19 cellular contexts compared by ENCODE assay signal in the genomic region with DNA sequence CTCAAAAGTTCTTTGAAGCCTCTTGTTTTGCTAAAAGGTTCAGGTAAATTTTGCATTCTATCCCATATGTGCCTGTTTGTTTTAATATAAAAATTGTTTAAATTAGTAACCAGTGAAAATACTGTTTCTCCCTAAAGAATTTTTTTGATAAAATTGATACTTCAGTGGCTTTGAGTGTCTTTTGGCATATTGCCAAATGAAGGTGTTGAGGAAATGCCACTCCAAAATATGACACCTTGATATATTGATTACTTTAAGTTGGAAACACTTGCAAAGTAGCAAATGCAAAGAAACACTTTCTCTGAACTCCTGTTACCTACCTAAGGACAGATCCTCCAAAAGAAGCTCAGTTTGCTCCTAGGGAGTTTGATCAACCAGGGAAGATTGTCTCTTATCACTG. TPM values are rescaled to one million over a fixed set of nuclear protein-coding genes. Genes with fewer than 3 reads are reported as not detected.
DNase-seq lines count a peak whose midpoint lies in the region; ATAC-seq and TF ChIP-seq lines count a peak whose summit lies in the region.
"Had no signal": no experiment of that assay in that cellular context is flagged by ENCODE, and none has a peak within 500 bp of the region (broad histone marks: within the 10 kb centered on the region; RNA-seq: fewer than 3 reads in every experiment).

No MANE protein-coding gene starts in this region.

- TF ChIP-seq CTCF in activated CD8-positive, alpha-beta T cell treated with anti-CD3 and anti-CD28 coated beads for 36 hours (IDR thresholded peaks at IDR 0.05), result no peak

- intact Hi-C loops in activated CD8-positive, alpha-beta T cell treated with anti-CD3 and anti-CD28 coated beads for 36 hours (cut with micrococcal nuclease), result no loop called here
- intact Hi-C loops in CD4-positive, alpha-beta memory T cell (cut with micrococcal nuclease), result no loop called here

- POLR2A ChIA-PET in activated CD8-positive, alpha-beta T cell treated with anti-CD3 and anti-CD28 coated beads for 36 hours (lab: Charles Lee), result no interaction called here
- POLR2A ChIA-PET in activated CD8-positive, alpha-beta T cell treated with anti-CD3 and anti-CD28 coated beads, Interleukin-2, amount 10 ng/mL, durations not matched to agents 7 days and 5 days (lab: Charles Lee), result no interaction called here
- POLR2A ChIA-PET in CD4-positive, alpha-beta memory T cell (lab: Charles Lee; ENCODE audit: partially characterized antibody), result interaction anchor here (1.0 to 1.3 kb wide), 3 partner anchors 8 to 52 kb away, joined by 3 to 4 read pairs (median 3); partner anchors contain the start of gene STYX

- no peaks in the 10 kb centered on the region for H3K27me3 Mint-ChIP-seq in activated CD8-positive, alpha-beta T cell treated with anti-CD3 and anti-CD28 coated beads for 36 hours
- no peaks in the 10 kb centered on the region for H3K27me3 Mint-ChIP-seq in activated CD8-positive, alpha-beta T cell treated with anti-CD3 and anti-CD28 coated beads, Interleukin-2, amount 10 ng/mL, durations not matched to agents 7 days and 5 days (ENCODE audit: low read depth)
- no peaks in the 10 kb centered on the region for H3K27me3 Mint-ChIP-seq in CD4-positive, alpha-beta memory T cell

- peaks cover 75% of the 10 kb centered on the region for H3K4me1 Mint-ChIP-seq in activated CD8-positive, alpha-beta T cell treated with anti-CD3 and anti-CD28 coated beads for 36 hours (ENCODE audit: low read depth)
- peaks cover 71% of the 10 kb centered on the region for H3K4me1 Mint-ChIP-seq in activated CD8-positive, alpha-beta T cell treated with anti-CD3 and anti-CD28 coated beads, Interleukin-2, amount 10 ng/mL, durations not matched to agents 7 days and 5 days (ENCODE audit: low read depth)
- H3K4me1 Mint-ChIP-seq in CD4-positive, alpha-beta memory T cell, result peaks cover 52 to 84% (median 72%) of the 10 kb centered on the region in 4 donors

- no peak for DNase-seq in activated CD8-positive, alpha-beta T cell treated with anti-CD3 and anti-CD28 coated beads for 36 hours
- DNase-seq in activated CD8-positive, alpha-beta T cell treated with anti-CD3 and anti-CD28 coated beads, Interleukin-2, amount 10 ng/mL, durations not matched to agents 7 days and 5 days, result no peak
- peak in 1 of 5 donors; percentile 16 for DNase-seq in CD4-positive, alpha-beta memory T cell
- peak; percentile 11 for DNase-seq in OCI-M1 (lab: John Stamatoyannopoulos, UW)
- DNase-seq in erythroblast (lab: John Stamatoyannopoulos, UW), result peak; percentile 37 to 41
- no peak for DNase-seq in NCI-H345 (lab: John Stamatoyannopoulos, UW)
- no peak for DNase-seq in midbrain (lab: John Stamatoyannopoulos, UW)
- DNase-seq: GDM1, NCI-H1048, NCI-H1436 treated with DMSO at 0.1 percent for 48 hours, NCI-H2081 treated with DMSO at 0.1 percent for 48 hours, NCI-H226, NCI-H526, SHP77 treated with DMSO at 0.1 percent for 48 hours had no signal

- H3K27ac Mint-ChIP-seq in activated CD8-positive, alpha-beta T cell treated with anti-CD3 and anti-CD28 coated beads for 36 hours, result peak overlapping the region; percentile 28
- no peak overlapping the region for H3K27ac Mint-ChIP-seq in activated CD8-positive, alpha-beta T cell treated with anti-CD3 and anti-CD28 coated beads, Interleukin-2, amount 10 ng/mL, durations not matched to agents 7 days and 5 days
- peak overlapping the region in 5 of 7 donors; percentile 21 to 79 (median 50) for H3K27ac Mint-ChIP-seq in CD4-positive, alpha-beta memory T cell
- H3K27ac Mint-ChIP-seq: GM23338 had no signal

- peaks cover 2% of the 10 kb centered on the region for H3K9me3 Mint-ChIP-seq in activated CD8-positive, alpha-beta T cell treated with anti-CD3 and anti-CD28 coated beads for 36 hours
- H3K9me3 Mint-ChIP-seq in activated CD8-positive, alpha-beta T cell treated with anti-CD3 and anti-CD28 coated beads, Interleukin-2, amount 10 ng/mL, durations not matched to agents 7 days and 5 days (ENCODE audit: insufficient read depth), result no peaks in the 10 kb centered on the region
- H3K9me3 Mint-ChIP-seq in CD4-positive, alpha-beta memory T cell, result no peaks in the 10 kb centered on the region
- H3K9me3 Mint-ChIP-seq: CD14-positive monocyte, GM23338 had no signal

- H3K4me1 ChIP-seq in CD4-positive, alpha-beta memory T cell (ENCODE audit: insufficient read depth, low read length), result peaks cover 95% of the 10 kb centered on the region

- H3K9me3 ChIP-seq in CD4-positive, alpha-beta memory T cell (ENCODE audit: control insufficient read depth in 1 of 2, low read length in 2 of 2), result no peaks in the 10 kb centered on the region

- H3K27me3 ChIP-seq in CD4-positive, alpha-beta memory T cell (ENCODE audit: insufficient read depth, low read length), result no peaks in the 10 kb centered on the region

- no peak overlapping the region for H3K27ac ChIP-seq in CD4-positive, alpha-beta memory T cell (ENCODE audit: low read depth, low read length)
- H3K27ac ChIP-seq: KMS-11 had no signal

- ATAC-seq in activated CD8-positive, alpha-beta T cell treated with anti-CD3 and anti-CD28 coated beads for 36 hours, result no peak
- ATAC-seq in activated CD8-positive, alpha-beta T cell treated with anti-CD3 and anti-CD28 coated beads, Interleukin-2, amount 10 ng/mL, durations not matched to agents 7 days and 5 days, result no peak
- no peak for ATAC-seq in HG02885 (IDR thresholded peaks at IDR 0.05; ENCODE audit: poor library complexity, unreplicated experiment)
- ATAC-seq: GM23338, HCT116 had no signal

- no peak overlapping the region for H3K4me3 ChIP-seq in CD4-positive, alpha-beta memory T cell (ENCODE audit: low read length in 2 of 2)
- H3K4me3 ChIP-seq: GM23338 had no signal

- H3K36me3 Mint-ChIP-seq in activated CD8-positive, alpha-beta T cell treated with anti-CD3 and anti-CD28 coated beads for 36 hours (ENCODE audit: low read depth), result peaks cover 23% of the 10 kb centered on the region
- H3K36me3 Mint-ChIP-seq in activated CD8-positive, alpha-beta T cell treated with anti-CD3 and anti-CD28 coated beads, Interleukin-2, amount 10 ng/mL, durations not matched to agents 7 days and 5 days (ENCODE audit: low read depth), result peaks cover 44% of the 10 kb centered on the region
- H3K36me3 Mint-ChIP-seq in CD4-positive, alpha-beta memory T cell, result peaks cover 32 to 36% of the 10 kb centered on the region in 2 donors

- no peak overlapping the region for H3K4me3 Mint-ChIP-seq in activated CD8-positive, alpha-beta T cell treated with anti-CD3 and anti-CD28 coated beads for 36 hours
- no peak overlapping the region for H3K4me3 Mint-ChIP-seq in activated CD8-positive, alpha-beta T cell treated with anti-CD3 and anti-CD28 coated beads, Interleukin-2, amount 10 ng/mL, durations not matched to agents 7 days and 5 days
- H3K4me3 Mint-ChIP-seq in CD4-positive, alpha-beta memory T cell, result peak overlapping the region in 5 of 8 donors; percentile 38 to 75 (median 57)
- H3K4me3 Mint-ChIP-seq: CD14-positive monocyte, GM23338 had no signal

- CTCF ChIA-PET in activated CD8-positive, alpha-beta T cell treated with anti-CD3 and anti-CD28 coated beads for 36 hours (lab: Charles Lee), result no interaction called here
- CTCF ChIA-PET in activated CD8-positive, alpha-beta T cell treated with anti-CD3 and anti-CD28 coated beads, Interleukin-2, amount 10 ng/mL, durations not matched to agents 7 days and 5 days (lab: Charles Lee), result no interaction called here
- CTCF ChIA-PET in CD4-positive, alpha-beta memory T cell (lab: Charles Lee; ENCODE audit: partially characterized antibody), result interaction anchor here (1.0 kb wide), 2 partner anchors 10 to 17 kb away, joined by 3 read pairs; no protein-coding TSS in a partner anchor

- H3K36me3 ChIP-seq in CD4-positive, alpha-beta memory T cell (ENCODE audit: insufficient read depth, low read length), result no peaks in the 10 kb centered on the region

- no peak for TF ChIP-seq POLR2A in erythroblast (IDR thresholded peaks at IDR 0.05; ENCODE audit: low read length)

RNA-seq across cellular contexts. Expression of gene STYX, which starts 8.4 kb away (rescaled TPM):
- 10 to 100 TPM; 13.0 to 13.2 TPM for total RNA-seq in activated CD8-positive, alpha-beta T cell treated with anti-CD3 and anti-CD28 coated beads for 36 hours
- total RNA-seq in activated CD8-positive, alpha-beta T cell treated with anti-CD3 and anti-CD28 coated beads, Interleukin-2, amount 10 ng/mL, durations not matched to agents 7 days and 5 days, result 10 to 100 TPM; 19.9 to 21.9 TPM
- total RNA-seq in CD4-positive, alpha-beta memory T cell, result 10 to 100 TPM; 47.1 to 47.3 TPM
- 10 to 100 TPM; 25.0 to 50.0 TPM for polyA plus RNA-seq in CD4-positive, alpha-beta memory T cell

RNA-seq across cellular contexts. Expression of gene PSMC6, which starts 31.4 kb away (rescaled TPM):
- total RNA-seq in activated CD8-positive, alpha-beta T cell treated with anti-CD3 and anti-CD28 coated beads for 36 hours, result 100 to 1,000 TPM; 104 to 105 TPM
- 10 to 100 TPM; 85.3 to 88.2 TPM for total RNA-seq in activated CD8-positive, alpha-beta T cell treated with anti-CD3 and anti-CD28 coated beads, Interleukin-2, amount 10 ng/mL, durations not matched to agents 7 days and 5 days
- 10 to 100 TPM; 85.7 to 86.0 TPM for total RNA-seq in CD4-positive, alpha-beta memory T cell
- polyA plus RNA-seq in CD4-positive, alpha-beta memory T cell, result 10 to 100 TPM; 47.5 to 68.7 TPM

RNA-seq across cellular contexts. Expression of gene ERO1A, which starts 43.1 kb away (rescaled TPM):
- total RNA-seq in activated CD8-positive, alpha-beta T cell treated with anti-CD3 and anti-CD28 coated beads for 36 hours, result 100 to 1,000 TPM; 187 to 202 TPM
- 100 to 1,000 TPM; 198 to 200 TPM for total RNA-seq in activated CD8-positive, alpha-beta T cell treated with anti-CD3 and anti-CD28 coated beads, Interleukin-2, amount 10 ng/mL, durations not matched to agents 7 days and 5 days
- total RNA-seq in CD4-positive, alpha-beta memory T cell, result 10 to 100 TPM; 93.8 to 98.3 TPM
- 10 to 100 TPM; 65.5 to 75.2 TPM for polyA plus RNA-seq in CD4-positive, alpha-beta memory T cell

RNA-seq across cellular contexts. Expression of gene GNPNAT1, which starts 53.0 kb away (rescaled TPM):
- total RNA-seq in activated CD8-positive, alpha-beta T cell treated with anti-CD3 and anti-CD28 coated beads for 36 hours, result 10 to 100 TPM; 30.2 to 33.1 TPM
- total RNA-seq in activated CD8-positive, alpha-beta T cell treated with anti-CD3 and anti-CD28 coated beads, Interleukin-2, amount 10 ng/mL, durations not matched to agents 7 days and 5 days, result 10 to 100 TPM; 14.9 to 16.3 TPM
- 10 to 100 TPM; 10.0 to 15.2 TPM for total RNA-seq in CD4-positive, alpha-beta memory T cell
- 10 to 100 TPM; 10.0 to 16.2 TPM for polyA plus RNA-seq in CD4-positive, alpha-beta memory T cell

Comparison
In these comparisons a context has a peak if more than half of its experiments do, and no peak if none do; other contexts are left out.
1. DNase-seq: peak in OCI-M1 (single experiment) and erythroblast (2 of 2); none in activated CD8-positive, alpha-beta T cell treated with anti-CD3 and anti-CD28 coated beads for 36 hours (single experiment), activated CD8-positive, alpha-beta T cell treated with anti-CD3 and anti-CD28 coated beads, Interleukin-2, amount 10 ng/mL, durations not matched to agents 7 days and 5 days (single experiment), NCI-H345 (single experiment) and midbrain (single experiment).
2. H3K4me3 Mint-ChIP-seq: peak in CD4-positive, alpha-beta memory T cell (5 of 8); none in activated CD8-positive, alpha-beta T cell treated with anti-CD3 and anti-CD28 coated beads for 36 hours (single experiment) and activated CD8-positive, alpha-beta T cell treated with anti-CD3 and anti-CD28 coated beads, Interleukin-2, amount 10 ng/mL, durations not matched to agents 7 days and 5 days (single experiment).